In the genomic region with DNA sequence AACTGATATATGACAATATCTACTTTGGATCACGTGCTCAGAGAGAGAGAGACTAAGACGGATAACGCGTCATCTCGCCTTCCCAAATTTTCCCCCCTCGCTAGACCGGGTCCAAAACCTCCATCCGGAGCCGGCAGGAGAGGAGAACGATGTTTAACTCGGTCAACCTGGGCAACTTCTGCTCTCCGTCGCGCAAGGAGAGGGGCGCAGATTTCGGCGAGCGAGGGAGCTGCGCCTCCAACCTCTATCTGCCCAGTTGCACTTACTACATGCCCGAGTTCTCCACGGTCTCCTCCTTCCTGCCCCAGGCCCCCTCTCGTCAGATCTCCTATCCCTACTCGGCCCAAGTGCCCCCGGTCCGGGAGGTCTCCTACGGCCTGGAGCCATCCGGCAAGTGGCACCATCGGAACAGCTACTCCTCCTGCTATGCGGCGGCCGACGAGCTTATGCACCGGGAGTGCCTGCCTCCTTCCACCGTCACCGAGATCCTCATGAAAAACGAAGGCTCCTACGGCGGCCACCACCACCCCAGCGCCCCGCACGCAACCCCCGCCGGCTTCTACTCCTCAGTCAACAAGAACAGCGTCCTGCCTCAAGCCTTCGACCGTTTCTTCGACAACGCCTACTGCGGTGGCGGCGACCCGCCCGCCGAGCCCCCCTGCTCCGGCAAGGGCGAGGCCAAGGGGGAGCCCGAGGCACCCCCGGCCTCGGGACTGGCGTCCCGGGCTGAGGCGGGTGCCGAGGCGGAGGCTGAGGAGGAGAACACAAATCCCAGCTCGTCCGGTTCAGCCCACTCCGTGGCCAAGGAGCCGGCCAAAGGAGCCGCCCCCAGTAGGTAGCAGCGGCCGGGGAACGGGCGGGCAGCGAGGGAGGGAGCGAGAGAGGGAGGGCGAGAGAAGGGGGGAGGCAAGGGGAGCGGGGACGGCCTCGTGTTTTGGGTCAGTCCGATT, we compare ENCODE assay signal across 9 cellular contexts. TPM values are rescaled to one million over a fixed set of nuclear protein-coding genes. Genes with fewer than 3 reads are reported as not detected.
DNase-seq lines count a peak whose midpoint lies in the region; ATAC-seq and TF ChIP-seq lines count a peak whose summit lies in the region.
"Had no signal": no experiment of that assay in that cellular context is flagged by ENCODE, and none has a peak within 500 bp of the region (broad histone marks: within the 10 kb centered on the region; RNA-seq: fewer than 3 reads in every experiment).

TSS of gene HOXC11 (plus strand) at position 34 of the 950 bp plus-strand sequence. CDS start at position 150, 116 bp downstream.

- H3K4me3 ChIP-seq in RWPE2 (ENCODE audit: severe bottlenecking) (peak within 1 kb of the TSS; percentile 35), spleen (peak within 1 kb of the TSS in 1 of 8 donors; percentile 62)

- H3K27me3 ChIP-seq in RWPE2 (ENCODE audit: insufficient read depth, poor library complexity, severe bottlenecking) (peaks cover 89% of the 10 kb centered on the region), foreskin keratinocyte (no peaks in the 10 kb centered on the region), spleen (replicated peaks in 1 of 7) (peaks cover 27 to 100% (median 99%) of the 10 kb centered on the region in 7 donors)

- peak; percentile 34 for DNase-seq in activated CD4-positive, alpha-beta T cell treated with anti-CD3 and anti-CD28 coated beads for 36 hours
- DNase-seq in activated CD4-positive, alpha-beta T cell treated with anti-CD3 and anti-CD28 coated beads for 4 hours, result no peak
- DNase-seq in RWPE2 (ENCODE audit: low spot score), result peak; percentile 42
- peak in 1 of 2 donors; percentile 47 for DNase-seq in foreskin keratinocyte
- peak; percentile 62 for DNase-seq in spleen
- no peak for DNase-seq in AML-193 (lab: John Stamatoyannopoulos, UW)
- DNase-seq in CD1c-positive myeloid dendritic cell (ENCODE audit: extremely low spot score), result no peak

- TF ChIP-seq CTCF in RWPE2 (IDR thresholded peaks at IDR 0.05; ENCODE audit: poor library complexity, severe bottlenecking) (no peak), foreskin keratinocyte (conservative IDR thresholded peaks at IDR 0.05) (no peak), spleen (IDR thresholded peaks at IDR 0.05 in 8 of 11, conservative IDR thresholded peaks at IDR 0.05 in 3 of 11) (no peak)

- H3K9me3 ChIP-seq in RWPE2 (ENCODE audit: severe bottlenecking), result no peaks in the 10 kb centered on the region
- H3K9me3 ChIP-seq in spleen, result peaks cover 0 to 11% (median 0%) of the 10 kb centered on the region in 8 donors

- H3K36me3 ChIP-seq in RWPE2 (ENCODE audit: low read depth) (no peaks in the 10 kb centered on the region), spleen (no peaks in the 10 kb centered on the region)

- ATAC-seq in activated CD4-positive, alpha-beta T cell treated with anti-CD3 and anti-CD28 coated beads for 36 hours, result no peak
- ATAC-seq in RWPE2 (ENCODE audit: low read depth) (peak; percentile 58), foreskin keratinocyte (peak; percentile 38), HG03521 (IDR thresholded peaks at IDR 0.05; ENCODE audit: unreplicated experiment) (no peak)

- H3K27ac Mint-ChIP-seq in activated CD4-positive, alpha-beta T cell treated with anti-CD3 and anti-CD28 coated beads for 36 hours, result no peak within 1 kb of the TSS

- no peaks in the 10 kb centered on the region for H3K36me3 Mint-ChIP-seq in activated CD4-positive, alpha-beta T cell treated with anti-CD3 and anti-CD28 coated beads for 36 hours (ENCODE audit: low read depth)

- peaks cover 81% of the 10 kb centered on the region for H3K27me3 Mint-ChIP-seq in activated CD4-positive, alpha-beta T cell treated with anti-CD3 and anti-CD28 coated beads for 36 hours

- WGBS in spleen, 5 donors, result 4 to 15% (median 5%) methylated on average over 63 to 80 of the region's 80 CpGs

- CTCF ChIA-PET in activated CD4-positive, alpha-beta T cell treated with anti-CD3 and anti-CD28 coated beads for 36 hours (lab: Charles Lee), result interaction anchor here (0.6 to 1.0 kb wide), 3 partner anchors 10 to 29 kb away, joined by 3 read pairs; partner anchors contain the start of gene HOXC10

- peaks cover 24% of the 10 kb centered on the region for H3K4me1 Mint-ChIP-seq in activated CD4-positive, alpha-beta T cell treated with anti-CD3 and anti-CD28 coated beads for 36 hours

- H3K4me3 Mint-ChIP-seq in activated CD4-positive, alpha-beta T cell treated with anti-CD3 and anti-CD28 coated beads for 36 hours, result no peak within 1 kb of the TSS

- no peak for TF ChIP-seq POLR2A in spleen (IDR thresholded peaks at IDR 0.05)

- H3K9me3 Mint-ChIP-seq in activated CD4-positive, alpha-beta T cell treated with anti-CD3 and anti-CD28 coated beads for 36 hours (ENCODE audit: low read depth), result no peaks in the 10 kb centered on the region

- peaks cover 2% of the 10 kb centered on the region for H3K4me1 ChIP-seq in RWPE2 (ENCODE audit: insufficient read depth, poor library complexity, severe bottlenecking)
- H3K4me1 ChIP-seq in foreskin keratinocyte, result peaks cover 15% of the 10 kb centered on the region
- H3K4me1 ChIP-seq in spleen, result peaks cover 12 to 35% (median 26%) of the 10 kb centered on the region in 6 donors

- POLR2A ChIA-PET in activated CD4-positive, alpha-beta T cell treated with anti-CD3 and anti-CD28 coated beads for 36 hours (lab: Charles Lee), result no interaction called here

- H3K27ac ChIP-seq in RWPE2 (ENCODE audit: poor library complexity, severe bottlenecking) (peak within 1 kb of the TSS; percentile 3), foreskin keratinocyte (peak within 1 kb of the TSS; percentile 66), spleen (no peak within 1 kb of the TSS)

- intact Hi-C loops in activated CD4-positive, alpha-beta T cell treated with anti-CD3 and anti-CD28 coated beads for 36 hours (cut with DNase I, micrococcal nuclease), result loop anchor here (1.0 to 5.0 kb wide), 2 partner anchors 19 to 36 kb away; partner anchors contain the start of genes HOXC13 (in 2 of the 2) and HOXC12 (in 1 of the 2)
- intact Hi-C loops in spleen (cut with DNase I; ENCODE audit: low total_unique reads), result no loop called here

RNA-seq across cellular contexts. Expression of gene HOXC11, which starts in this region (rescaled TPM):
- total RNA-seq in activated CD4-positive, alpha-beta T cell treated with anti-CD3 and anti-CD28 coated beads for 36 hours, result not detected
- total RNA-seq in foreskin keratinocyte, result 4.9 and 6.3 TPM in 2 replicates
- 5.5 and 6.4 TPM in 2 replicates for polyA plus RNA-seq in foreskin keratinocyte
- not detected for total RNA-seq in spleen
- polyA plus RNA-seq in spleen, result not detected
- polyA plus RNA-seq: AG04450 had no signal

Comparison
In these comparisons a context has a peak if more than half of its experiments do, and no peak if none do; other contexts are left out.
1. Peak in DNase-seq in activated CD4-positive, alpha-beta T cell treated with anti-CD3 and anti-CD28 coated beads for 36 hours; RNA of the gene not detected or under 1 TPM.
2. Peak in DNase-seq in spleen; RNA of the gene not detected or under 1 TPM.
3. ATAC-seq: peak in RWPE2 (single experiment) and foreskin keratinocyte (single experiment); none in activated CD4-positive, alpha-beta T cell treated with anti-CD3 and anti-CD28 coated beads for 36 hours (single experiment) and HG03521 (single experiment).
4. H3K27ac ChIP-seq: peak in RWPE2 (single experiment) and foreskin keratinocyte (single experiment); none in spleen (0 of 8).